ENCODE assay signal across 1 cellular context in the genomic region with DNA sequence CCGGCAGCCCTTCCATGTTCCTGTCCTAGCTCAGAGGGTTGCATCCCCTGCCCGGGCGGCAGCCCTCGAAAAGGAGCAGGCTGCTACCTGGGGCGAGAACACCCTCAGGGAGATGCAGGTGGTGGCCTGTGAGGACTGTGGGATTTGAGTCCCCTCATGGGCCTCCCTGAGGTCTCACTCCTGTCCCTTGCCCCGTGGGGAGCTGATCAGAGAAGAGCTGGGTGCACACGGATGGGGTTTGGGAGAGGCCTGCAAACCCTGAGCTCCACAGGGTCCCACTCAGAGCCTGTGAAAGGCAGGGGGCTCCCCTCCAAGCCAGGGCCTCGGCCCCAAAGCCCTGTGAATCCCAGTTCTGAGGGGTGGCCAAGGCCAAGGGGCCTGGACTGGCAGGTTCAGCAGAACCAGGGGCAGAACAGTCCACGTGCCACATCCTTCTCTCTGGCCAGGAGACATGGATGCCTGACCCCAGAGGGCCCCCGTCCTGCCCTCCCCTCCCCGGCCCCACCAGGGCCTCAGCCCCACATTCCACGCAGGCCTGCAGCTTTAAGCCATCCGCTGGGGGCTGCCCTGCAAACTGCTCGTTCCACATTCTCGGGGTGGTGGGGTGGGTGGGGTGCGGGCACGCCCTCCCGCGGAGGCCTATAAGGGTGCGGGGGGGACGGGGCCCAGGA.
TF ChIP-seq lines count a peak whose summit lies in the region.

A gene with protein sequence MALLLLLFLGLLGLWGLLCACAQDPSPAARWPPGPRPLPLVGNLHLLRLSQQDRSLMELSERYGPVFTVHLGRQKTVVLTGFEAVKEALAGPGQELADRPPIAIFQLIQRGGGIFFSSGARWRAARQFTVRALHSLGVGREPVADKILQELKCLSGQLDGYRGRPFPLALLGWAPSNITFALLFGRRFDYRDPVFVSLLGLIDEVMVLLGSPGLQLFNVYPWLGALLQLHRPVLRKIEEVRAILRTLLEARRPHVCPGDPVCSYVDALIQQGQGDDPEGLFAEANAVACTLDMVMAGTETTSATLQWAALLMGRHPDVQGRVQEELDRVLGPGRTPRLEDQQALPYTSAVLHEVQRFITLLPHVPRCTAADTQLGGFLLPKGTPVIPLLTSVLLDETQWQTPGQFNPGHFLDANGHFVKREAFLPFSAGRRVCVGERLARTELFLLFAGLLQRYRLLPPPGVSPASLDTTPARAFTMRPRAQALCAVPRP (plus strand): TSS at position 671 of the 671 bp plus-strand sequence. CDS start 31 bp downstream, outside the sequence.

TF ChIP-seq in HepG2, 621 proteins besides CTCF, POLR2A, EP300 and RAD21 (continues in another document):
- TF ChIP-seq HNF4A (CRISPR knock-in tag; IDR thresholded peaks at IDR 0.05): peak; percentile 27; the same call in 1 of the 2 replicates
- TF ChIP-seq ZNF891 (CRISPR knock-in tag; IDR thresholded peaks at IDR 0.05): no peak
- TF ChIP-seq ZNF503 (CRISPR knock-in tag; IDR thresholded peaks at IDR 0.05): no peak
- no peak for TF ChIP-seq ZNF670 (CRISPR knock-in tag; IDR thresholded peaks at IDR 0.05; ENCODE audit: borderline replicate concordance)
- TF ChIP-seq, protein P1, sequence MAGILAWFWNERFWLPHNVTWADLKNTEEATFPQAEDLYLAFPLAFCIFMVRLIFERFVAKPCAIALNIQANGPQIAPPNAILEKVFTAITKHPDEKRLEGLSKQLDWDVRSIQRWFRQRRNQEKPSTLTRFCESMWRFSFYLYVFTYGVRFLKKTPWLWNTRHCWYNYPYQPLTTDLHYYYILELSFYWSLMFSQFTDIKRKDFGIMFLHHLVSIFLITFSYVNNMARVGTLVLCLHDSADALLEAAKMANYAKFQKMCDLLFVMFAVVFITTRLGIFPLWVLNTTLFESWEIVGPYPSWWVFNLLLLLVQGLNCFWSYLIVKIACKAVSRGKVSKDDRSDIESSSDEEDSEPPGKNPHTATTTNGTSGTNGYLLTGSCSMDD (CRISPR knock-in tag; IDR thresholded peaks at IDR 0.05): no peak
- TF ChIP-seq FOXO1 (CRISPR knock-in tag; IDR thresholded peaks at IDR 0.05): no peak
- no peak for TF ChIP-seq JUND (CRISPR knock-in tag; IDR thresholded peaks at IDR 0.05)
- TF ChIP-seq HMG20B (CRISPR knock-in tag; conservative IDR thresholded peaks at IDR 0.05): no peak
- no peak for TF ChIP-seq SSRP1 (CRISPR knock-in tag; IDR thresholded peaks at IDR 0.05)
- TF ChIP-seq, protein P2, sequence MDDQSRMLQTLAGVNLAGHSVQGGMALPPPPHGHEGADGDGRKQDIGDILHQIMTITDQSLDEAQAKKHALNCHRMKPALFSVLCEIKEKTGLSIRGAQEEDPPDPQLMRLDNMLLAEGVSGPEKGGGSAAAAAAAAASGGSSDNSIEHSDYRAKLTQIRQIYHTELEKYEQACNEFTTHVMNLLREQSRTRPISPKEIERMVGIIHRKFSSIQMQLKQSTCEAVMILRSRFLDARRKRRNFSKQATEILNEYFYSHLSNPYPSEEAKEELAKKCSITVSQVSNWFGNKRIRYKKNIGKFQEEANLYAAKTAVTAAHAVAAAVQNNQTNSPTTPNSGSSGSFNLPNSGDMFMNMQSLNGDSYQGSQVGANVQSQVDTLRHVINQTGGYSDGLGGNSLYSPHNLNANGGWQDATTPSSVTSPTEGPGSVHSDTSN (CRISPR knock-in tag; IDR thresholded peaks at IDR 0.05; ENCODE audit: borderline replicate concordance): no peak
- TF ChIP-seq, protein P3, sequence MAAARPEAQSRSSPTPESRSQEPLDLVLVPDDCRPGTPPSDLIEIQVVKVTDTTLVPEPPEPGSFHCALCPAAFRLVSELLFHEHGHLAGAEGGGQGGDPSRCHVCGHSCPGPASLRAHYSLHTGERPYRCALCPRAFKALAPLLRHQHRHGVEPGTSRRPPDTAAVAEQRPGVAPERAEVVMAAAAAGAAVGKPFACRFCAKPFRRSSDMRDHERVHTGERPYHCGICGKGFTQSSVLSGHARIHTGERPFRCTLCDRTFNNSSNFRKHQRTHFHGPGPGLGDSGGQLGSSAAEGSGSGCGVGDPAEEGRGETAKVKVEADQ (CRISPR knock-in tag; IDR thresholded peaks at IDR 0.05; ENCODE audit: borderline replicate concordance): no peak; the same call in 1 of the 2 replicates
- TF ChIP-seq HNRNPH1 (optimal IDR thresholded peaks at IDR 0.05; ENCODE audit: low read depth, low read length): no peak
- no peak; the same call in 1 of the 2 replicates for TF ChIP-seq ZNF333 (CRISPR knock-in tag; IDR thresholded peaks at IDR 0.05; ENCODE audit: borderline replicate concordance)
- TF ChIP-seq TSC22D2 (CRISPR knock-in tag; IDR thresholded peaks at IDR 0.05; ENCODE audit: borderline replicate concordance): no peak
- 0 out of 2 replicates have a peak, but pooled peaks have one; percentile 16 for TF ChIP-seq CREM (IDR thresholded peaks at IDR 0.05)
- TF ChIP-seq CREM (CRISPR knock-in tag; IDR thresholded peaks at IDR 0.05): no peak
- TF ChIP-seq, protein P4, sequence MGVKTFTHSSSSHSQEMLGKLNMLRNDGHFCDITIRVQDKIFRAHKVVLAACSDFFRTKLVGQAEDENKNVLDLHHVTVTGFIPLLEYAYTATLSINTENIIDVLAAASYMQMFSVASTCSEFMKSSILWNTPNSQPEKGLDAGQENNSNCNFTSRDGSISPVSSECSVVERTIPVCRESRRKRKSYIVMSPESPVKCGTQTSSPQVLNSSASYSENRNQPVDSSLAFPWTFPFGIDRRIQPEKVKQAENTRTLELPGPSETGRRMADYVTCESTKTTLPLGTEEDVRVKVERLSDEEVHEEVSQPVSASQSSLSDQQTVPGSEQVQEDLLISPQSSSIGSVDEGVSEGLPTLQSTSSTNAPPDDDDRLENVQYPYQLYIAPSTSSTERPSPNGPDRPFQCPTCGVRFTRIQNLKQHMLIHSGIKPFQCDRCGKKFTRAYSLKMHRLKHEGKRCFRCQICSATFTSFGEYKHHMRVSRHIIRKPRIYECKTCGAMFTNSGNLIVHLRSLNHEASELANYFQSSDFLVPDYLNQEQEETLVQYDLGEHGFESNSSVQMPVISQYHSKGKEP (CRISPR knock-in tag; IDR thresholded peaks at IDR 0.05): no peak
- TF ChIP-seq, protein P5, sequence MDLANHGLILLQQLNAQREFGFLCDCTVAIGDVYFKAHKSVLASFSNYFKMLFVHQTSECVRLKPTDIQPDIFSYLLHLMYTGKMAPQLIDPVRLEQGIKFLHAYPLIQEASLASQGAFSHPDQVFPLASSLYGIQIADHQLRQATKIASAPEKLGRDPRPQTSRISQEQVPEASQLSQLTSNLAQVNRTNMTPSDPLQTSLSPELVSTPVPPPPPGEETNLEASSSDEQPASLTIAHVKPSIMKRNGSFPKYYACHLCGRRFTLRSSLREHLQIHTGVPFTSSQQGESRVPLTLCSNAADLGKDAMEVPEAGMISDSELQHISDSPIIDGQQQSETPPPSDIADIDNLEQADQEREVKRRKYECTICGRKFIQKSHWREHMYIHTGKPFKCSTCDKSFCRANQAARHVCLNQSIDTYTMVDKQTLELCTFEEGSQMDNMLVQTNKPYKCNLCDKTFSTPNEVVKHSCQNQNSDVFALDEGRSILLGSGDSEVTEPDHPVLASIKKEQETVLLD (CRISPR knock-in tag; IDR thresholded peaks at IDR 0.05; ENCODE audit: low read depth): no peak
- TF ChIP-seq ADNP (CRISPR knock-in tag; IDR thresholded peaks at IDR 0.05): no peak
- TF ChIP-seq PATZ1 (CRISPR knock-in tag; IDR thresholded peaks at IDR 0.05): no peak
- no peak for TF ChIP-seq ZNF260 (CRISPR knock-in tag; IDR thresholded peaks at IDR 0.05; ENCODE audit: borderline replicate concordance, low read depth)
- no peak for TF ChIP-seq BHLHE40 (IDR thresholded peaks at IDR 0.05; ENCODE audit: low read length)
- no peak for TF ChIP-seq TFE3 (CRISPR knock-in tag; IDR thresholded peaks at IDR 0.05)
- no peak for TF ChIP-seq REPIN1 (CRISPR knock-in tag; IDR thresholded peaks at IDR 0.05; ENCODE audit: borderline replicate concordance, low read depth)
- no peak for TF ChIP-seq MAFK (conservative IDR thresholded peaks at IDR 0.05 in 1 of 2, IDR thresholded peaks at IDR 0.05 in 1 of 2; ENCODE audit: low read length in 2 of 2)
- no peak for TF ChIP-seq ETS1 (CRISPR knock-in tag; IDR thresholded peaks at IDR 0.05)
- TF ChIP-seq ZNF747 (CRISPR knock-in tag; IDR thresholded peaks at IDR 0.05; ENCODE audit: borderline replicate concordance): no peak
- TF ChIP-seq ZNF609 (CRISPR knock-in tag; IDR thresholded peaks at IDR 0.05; ENCODE audit: borderline replicate concordance): 0 out of 2 replicates have a peak, but pooled peaks have one; percentile 15
- TF ChIP-seq SATB2 (CRISPR knock-in tag; IDR thresholded peaks at IDR 0.05): 0 out of 2 replicates have a peak, but pooled peaks have one; percentile 58
